In the genomic region with DNA sequence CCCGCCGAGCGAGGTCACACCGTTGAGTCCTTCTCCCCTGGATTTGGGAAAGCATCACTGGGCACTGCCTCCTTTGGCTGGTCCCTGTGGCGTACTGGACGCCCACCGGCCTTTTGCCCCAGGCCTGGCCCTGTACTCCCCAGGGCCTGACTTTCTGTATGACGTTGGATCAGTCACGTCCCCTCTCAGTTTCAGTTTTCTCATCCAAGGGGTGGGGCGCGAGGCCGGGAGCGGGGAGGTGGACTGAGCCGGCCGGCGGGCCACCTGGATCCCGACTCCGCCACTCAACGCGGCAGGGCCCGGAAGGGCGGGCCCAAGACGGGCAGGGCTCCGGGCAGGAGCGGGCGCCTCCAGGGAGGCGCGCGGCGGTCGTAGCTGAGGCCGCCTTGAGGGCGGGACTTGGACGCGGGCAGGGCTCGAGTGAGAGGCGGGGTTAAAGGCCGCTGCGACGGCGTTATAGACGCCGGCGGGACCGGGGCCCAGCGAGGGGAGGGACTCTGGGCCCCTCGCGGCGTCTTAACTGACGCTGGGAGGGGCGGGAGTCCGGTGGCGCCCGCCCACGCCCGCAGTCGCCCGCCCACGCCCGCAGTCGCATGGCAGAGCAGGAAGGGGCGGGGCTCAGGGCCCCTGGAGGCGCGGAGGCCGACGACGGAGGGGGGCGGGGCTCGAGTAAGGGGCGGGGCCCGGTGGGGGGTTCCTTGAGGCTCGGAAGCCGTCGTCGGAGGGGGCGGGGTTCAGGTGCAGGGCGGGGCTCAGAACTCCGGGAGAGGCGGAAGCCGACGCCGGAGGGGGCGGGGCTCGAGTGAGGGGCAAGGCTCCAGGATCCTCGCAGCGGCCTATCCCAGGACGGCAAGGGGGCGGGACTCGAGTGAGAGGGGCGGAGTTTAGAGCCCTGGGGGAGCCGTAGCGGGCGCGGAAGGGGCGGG, we compare ENCODE assay signal across 8 cellular contexts. TPM values are rescaled to one million over a fixed set of nuclear protein-coding genes. Genes with fewer than 3 reads are reported as not detected.
DNase-seq lines count a peak whose midpoint lies in the region; ATAC-seq and TF ChIP-seq lines count a peak whose summit lies in the region.

No MANE protein-coding gene starts in this region.

- H3K36me3 ChIP-seq in thoracic aorta: no peaks in the 10 kb centered on the region

- H3K27ac Mint-ChIP-seq in activated naive CD8-positive, alpha-beta T cell treated with anti-CD3 and anti-CD28 coated beads for 36 hours: peak overlapping the region; percentile 95
- peak overlapping the region; percentile 94 for H3K27ac Mint-ChIP-seq in osteocyte (ENCODE audit: unreplicated experiment)

- intact Hi-C loops in Right ventricle myocardium inferior (cut with DNase I): loop anchor here (2.0 to 5.0 kb wide), 2 partner anchors 37 to 357 kb away; partner anchors contain the start of genes FAM120AOS and NINJ1

- no peak for TF ChIP-seq CTCF in GM12864 (IDR thresholded peaks at IDR 0.05; ENCODE audit: low read depth, low read length, missing control alignments)
- TF ChIP-seq CTCF in osteocyte (IDR thresholded peaks at IDR 0.05): no peak
- no peak for TF ChIP-seq CTCF in thoracic aorta (IDR thresholded peaks at IDR 0.05)

- peaks cover 19% of the 10 kb centered on the region for H3K36me3 Mint-ChIP-seq in activated naive CD8-positive, alpha-beta T cell treated with anti-CD3 and anti-CD28 coated beads for 36 hours
- peaks cover 2% of the 10 kb centered on the region for H3K36me3 Mint-ChIP-seq in osteocyte (ENCODE audit: unreplicated experiment)

- H3K4me1 ChIP-seq in thoracic aorta (ENCODE audit: control insufficient read depth in 1 of 2, low read depth in 2 of 2): peaks cover 25 to 43% of the 10 kb centered on the region in 2 donors

- peak overlapping the region; percentile 96 to 98 for H3K27ac ChIP-seq in thoracic aorta

- H3K9me3 Mint-ChIP-seq in activated naive CD8-positive, alpha-beta T cell treated with anti-CD3 and anti-CD28 coated beads for 36 hours: peaks cover 14% of the 10 kb centered on the region
- H3K9me3 Mint-ChIP-seq in osteocyte (ENCODE audit: unreplicated experiment): peaks cover 5% of the 10 kb centered on the region

- H3K9me3 ChIP-seq in thoracic aorta: peaks cover 7% of the 10 kb centered on the region

- peak overlapping the region; percentile 81 for H3K4me3 Mint-ChIP-seq in activated naive CD8-positive, alpha-beta T cell treated with anti-CD3 and anti-CD28 coated beads for 36 hours
- peak overlapping the region; percentile 70 for H3K4me3 Mint-ChIP-seq in osteocyte (ENCODE audit: unreplicated experiment)

- H3K27me3 ChIP-seq in thoracic aorta (replicated peaks; ENCODE audit: insufficient read depth): no peaks in the 10 kb centered on the region

- H3K27me3 Mint-ChIP-seq in activated naive CD8-positive, alpha-beta T cell treated with anti-CD3 and anti-CD28 coated beads for 36 hours: no peaks in the 10 kb centered on the region
- H3K27me3 Mint-ChIP-seq in osteocyte (ENCODE audit: unreplicated experiment): no peaks in the 10 kb centered on the region

- H3K4me1 Mint-ChIP-seq in activated naive CD8-positive, alpha-beta T cell treated with anti-CD3 and anti-CD28 coated beads for 36 hours: peaks cover 74% of the 10 kb centered on the region
- peaks cover 40% of the 10 kb centered on the region for H3K4me1 Mint-ChIP-seq in osteocyte (ENCODE audit: unreplicated experiment)

- ATAC-seq in HG02678 (IDR thresholded peaks at IDR 0.05; ENCODE audit: unreplicated experiment) (peak; percentile 71), Right ventricle myocardium inferior (peak; percentile 91), thoracic aorta (ENCODE audit: insufficient number of reproducible peaks, low FRiP score, low read depth) (peak; percentile 72)

- H3K4me3 ChIP-seq in GM12864 (ENCODE audit: low read depth, low read length) (peak overlapping the region; percentile 64), thoracic aorta (peak overlapping the region; percentile 96)

- DNase-seq in GM12864 (ENCODE audit: low read depth) (peak; percentile 87), NCI-H1105 treated with DMSO at 0.1 percent for 48 hours (lab: John Stamatoyannopoulos, UW) (peak; percentile 98), SKM-1 (lab: John Stamatoyannopoulos, UW; ENCODE audit: unreplicated experiment) (peak; percentile 76), Right ventricle myocardium inferior (ENCODE audit: missing footprints) (peak; percentile 100), osteocyte (ENCODE audit: extremely low spot score, unreplicated experiment) (peak; percentile 100), thoracic aorta (ENCODE audit: low spot score) (peak; percentile 99)
- peak; percentile 100 for DNase-seq in activated naive CD8-positive, alpha-beta T cell treated with anti-CD3 and anti-CD28 coated beads for 36 hours

RNA-seq across cellular contexts. Expression of gene CARD19, which starts 0.5 kb away (rescaled TPM):
- total RNA-seq in activated naive CD8-positive, alpha-beta T cell treated with anti-CD3 and anti-CD28 coated beads for 36 hours: 10 to 100 TPM; 36.5 to 38.6 TPM
- 27.1 TPM for total RNA-seq in Right ventricle myocardium inferior
- total RNA-seq in osteocyte: 35.8 and 42.9 TPM in 2 replicates
- 100 to 1,000 TPM in 1 of 2 donors, 10 to 100 TPM in 1; 46.3 to 103 TPM for total RNA-seq in thoracic aorta

RNA-seq across cellular contexts. Expression of gene SUSD3, which starts 37.0 kb away (rescaled TPM):
- 10 to 100 TPM; 27.1 to 28.8 TPM for total RNA-seq in activated naive CD8-positive, alpha-beta T cell treated with anti-CD3 and anti-CD28 coated beads for 36 hours
- total RNA-seq in Right ventricle myocardium inferior: 1.7 TPM
- not detected in 2 replicates for total RNA-seq in osteocyte
- total RNA-seq in thoracic aorta: 10 to 100 TPM in 1 of 2 donors, 1 to 10 TPM in 1; 7.0 to 21.4 TPM

RNA-seq across cellular contexts. Expression of gene NINJ1, which starts 38.6 kb away (rescaled TPM):
- total RNA-seq in activated naive CD8-positive, alpha-beta T cell treated with anti-CD3 and anti-CD28 coated beads for 36 hours: 10 to 100 TPM; 74.9 to 77.8 TPM
- total RNA-seq in Right ventricle myocardium inferior (55.5 TPM), osteocyte (28.1 and 32.9 TPM in 2 replicates), thoracic aorta (100 to 1,000 TPM in 1 of 2 donors, 10 to 100 TPM in 1; 71.2 to 194 TPM)

Comparison
In these comparisons a context has a peak if more than half of its experiments do, and no peak if none do; other contexts are left out.
1. Peak in every context shown above with its lines: DNase-seq, ATAC-seq, H3K4me3 ChIP-seq and H3K27ac ChIP-seq.